9 cellular contexts compared by ENCODE assay signal in genomic region chr17:40818343-40818732, GRCh38. TPM values are rescaled to one million over a fixed set of nuclear protein-coding genes. Genes with fewer than 3 reads are reported as not detected.
DNase-seq lines count a peak whose midpoint lies in the region; ATAC-seq, FAIRE-seq and TF ChIP-seq lines count a peak whose summit lies in the region.
"Had no signal": no experiment of that assay in that cellular context is flagged by ENCODE, and none has a peak within 500 bp of the region (broad histone marks: within the 10 kb centered on the region; RNA-seq: fewer than 3 reads in every experiment).

No MANE protein-coding gene starts in this region.

- FAIRE-seq in H1 (lab: Jason Lieb, UNC): no peak

- H3K36me3 Mint-ChIP-seq in CD4-positive, alpha-beta T cell (ENCODE audit: low read depth): peaks cover 24% of the 10 kb centered on the region

- H2BK12ac ChIP-seq in H1 (ENCODE audit: low read depth, low read length) (no peak overlapping the region), neuronal stem cell (ENCODE audit: low read length) (no peak overlapping the region)

- no peak for TF ChIP-seq POLR2A in H1 (IDR thresholded peaks at IDR 0.05; ENCODE audit: control extremely low read depth in 1 of 2, low read depth in 2 of 2, low read length in 2 of 2)

- no peak overlapping the region for H3K4ac ChIP-seq in H1 (replicated peaks; ENCODE audit: insufficient read length, low read depth, low read length)
- H3K4ac ChIP-seq in neuronal stem cell (ENCODE audit: low read length): no peak overlapping the region

- peak overlapping the region; percentile 62 for H3K27ac ChIP-seq in CD4-positive, alpha-beta T cell (ENCODE audit: low read depth, low read length)
- H3K27ac ChIP-seq in OCI-LY1 (ENCODE audit: low read depth, low read length, poor library complexity, severe bottlenecking): peak overlapping the region; percentile 34
- no peak overlapping the region for H3K27ac ChIP-seq in H1 (ENCODE audit: low read depth, low read length)
- H3K27ac ChIP-seq in neuronal stem cell (replicated peaks; ENCODE audit: low read length): peak overlapping the region; percentile 63

- no peaks in the 10 kb centered on the region for H3K9me2 ChIP-seq in OCI-LY1 (ENCODE audit: low read depth, low read length)

- H3K79me2 ChIP-seq in OCI-LY1 (ENCODE audit: insufficient read depth, low read length): no peaks in the 10 kb centered on the region
- H3K79me2 ChIP-seq in H1 (ENCODE audit: control insufficient read depth in 1 of 2, insufficient read depth in 2 of 2, low read length in 2 of 2): no peaks in the 10 kb centered on the region

- H4K91ac ChIP-seq in H1 (replicated peaks; ENCODE audit: insufficient read length, low read length) (no peak overlapping the region), neuronal stem cell (ENCODE audit: low read depth, low read length, poor library complexity) (no peak overlapping the region)

- peak overlapping the region; percentile 55 for H3K56ac ChIP-seq in H1 (replicated peaks; ENCODE audit: insufficient read length, low read depth, low read length)

- H3K9me3 ChIP-seq in CD4-positive, alpha-beta T cell (ENCODE audit: control insufficient read depth, low read length): no peaks in the 10 kb centered on the region
- H3K9me3 ChIP-seq in OCI-LY1 (ENCODE audit: low read length) (peaks cover 3% of the 10 kb centered on the region; the same call in 1 of the 2 replicates), H1 (ENCODE audit: insufficient read depth in 2 of 2, low read depth in 1 of 2, low read length in 1 of 2) (no peaks in the 10 kb centered on the region), neuronal stem cell (replicated peaks in 1 of 2; ENCODE audit: control insufficient read depth in 2 of 2, insufficient read depth in 1 of 2, low read depth in 1 of 2, low read length in 2 of 2) (peaks cover 0 to 1% of the 10 kb centered on the region in 2 donors)

- H3K4me2 ChIP-seq in OCI-LY1 (ENCODE audit: low read length): peak overlapping the region; percentile 85
- peak overlapping the region; percentile 55 to 66 for H3K4me2 ChIP-seq in H1 (ENCODE audit: insufficient read depth in 1 of 2, low read depth in 2 of 2, low read length in 2 of 2)
- H3K4me2 ChIP-seq in neuronal stem cell (ENCODE audit: insufficient read depth, low read length, poor library complexity, severe bottlenecking): no peak overlapping the region

- H3K4me3 Mint-ChIP-seq in CD4-positive, alpha-beta T cell: peak overlapping the region; percentile 96

- CTCF ChIA-PET in CD4-positive, alpha-beta T cell (lab: Charles Lee): interaction anchor here (1.2 to 2.2 kb wide), 3 partner anchors 14 to 871 kb away, joined by 3 to 7 read pairs (median 4); no protein-coding TSS in a partner anchor
- CTCF ChIA-PET in H1 (lab: Charles Lee; ENCODE audit: partially characterized antibody): interaction anchor here (1.2 kb wide), 1 partner anchor 46 kb away, joined by 3 read pairs; no protein-coding TSS in a partner anchor

- no peak overlapping the region for H3K18ac ChIP-seq in H1 (ENCODE audit: extremely low read depth, low read length)
- no peak overlapping the region for H3K18ac ChIP-seq in neuronal stem cell (ENCODE audit: low read length)

- H3K79me1 ChIP-seq in H1 (ENCODE audit: low read depth, low read length) (no peaks in the 10 kb centered on the region), neuronal stem cell (ENCODE audit: low read depth, low read length) (no peaks in the 10 kb centered on the region)

- H2BK5ac ChIP-seq in H1 (ENCODE audit: low read depth, low read length) (no peak overlapping the region), neuronal stem cell (ENCODE audit: low read length) (no peak overlapping the region)

- peaks cover 4% of the 10 kb centered on the region for H3K27me3 ChIP-seq in CD4-positive, alpha-beta T cell (ENCODE audit: control insufficient read depth, insufficient read depth, low read length)
- H3K27me3 ChIP-seq in OCI-LY1 (ENCODE audit: insufficient read depth, low read length) (no peaks in the 10 kb centered on the region), H1 (replicated peaks in 1 of 4; ENCODE audit: control insufficient read depth in 3 of 4, extremely low read depth in 1 of 4, insufficient read depth in 3 of 4, low read length in 3 of 4) (no peaks in the 10 kb centered on the region; a peak in 2 of 7 replicates), neuronal stem cell (ENCODE audit: control insufficient read depth in 3 of 3, insufficient read depth in 3 of 3, low read depth in 1 of 3, low read length in 3 of 3) (no peaks in the 10 kb centered on the region)

- H3K14ac ChIP-seq in H1 (ENCODE audit: insufficient read length) (no peak overlapping the region), neuronal stem cell (ENCODE audit: low read length) (no peak overlapping the region)

- no peaks in the 10 kb centered on the region for H4K20me1 ChIP-seq in OCI-LY1 (ENCODE audit: insufficient read depth, low read length)
- H4K20me1 ChIP-seq in H1 (replicated peaks in 1 of 2; ENCODE audit: control insufficient read depth in 1 of 2, insufficient read depth in 2 of 2, low read length in 2 of 2): no peaks in the 10 kb centered on the region

- no peak for DNase-seq in CD4-positive, alpha-beta T cell
- no peak for DNase-seq in H1 (ENCODE audit: low read depth in 1 of 2, low spot score in 2 of 2)
- no peak for DNase-seq in neuronal stem cell (ENCODE audit: low spot score)
- no peak for DNase-seq in epidermal melanocyte (ENCODE audit: insufficient read length, low spot score)
- no peak for DNase-seq in DMS 273 treated with DMSO at 0.1 percent for 48 hours (lab: John Stamatoyannopoulos, UW)
- no peak for DNase-seq in hippocampal formation (lab: John Stamatoyannopoulos, UW)
- no peak for DNase-seq in stimulated activated CD4-positive, alpha-beta T cell treated with anti-CD3 and anti-CD28 coated beads, Interleukin-1b, Interleukin-23, amount 100 ng/mL, for 48 hours

- H3F3A ChIP-seq in OCI-LY1 (ENCODE audit: insufficient read depth, low read length): no peaks in the 10 kb centered on the region; the same call in 1 of the 2 replicates

- no peak for TF ChIP-seq RAD21 in H1 (IDR thresholded peaks at IDR 0.05 in 1 of 2, conservative IDR thresholded peaks at IDR 0.05 in 1 of 2; ENCODE audit: low read depth in 2 of 2, low read length in 2 of 2)

- TF ChIP-seq CTCF in CD4-positive, alpha-beta T cell (IDR thresholded peaks at IDR 0.05): no peak
- TF ChIP-seq CTCF in OCI-LY1 (IDR thresholded peaks at IDR 0.05; ENCODE audit: low read length) (no peak), H1 (IDR thresholded peaks at IDR 0.05; ENCODE audit: control extremely low read depth in 1 of 3, insufficient read depth in 1 of 3, low read depth in 1 of 3, low read length in 3 of 3) (no peak)

- no peak overlapping the region for H3K23ac ChIP-seq in H1 (ENCODE audit: insufficient read length)
- H3K23ac ChIP-seq in neuronal stem cell (ENCODE audit: low read depth, low read length, poor library complexity): no peak overlapping the region

- peak overlapping the region; percentile 89 for H3K27ac Mint-ChIP-seq in CD4-positive, alpha-beta T cell

- peak overlapping the region; percentile 6; the same call in 1 of the 2 replicates for H2AFZ ChIP-seq in OCI-LY1 (ENCODE audit: low read length)
- H2AFZ ChIP-seq in H1 (ENCODE audit: low read length): 0 out of 2 replicates have a peak overlapping the region, but pooled peaks have one; percentile 28
- H2AFZ ChIP-seq in neuronal stem cell (ENCODE audit: low read length): peak overlapping the region; percentile 98

- POLR2A ChIA-PET in CD4-positive, alpha-beta T cell (lab: Charles Lee): interaction anchor here (0.9 to 2.9 kb wide), 14 partner anchors 9 to 1148 kb away, joined by 3 to 70 read pairs (median 5); partner anchors contain the start of genes CNP, EIF1, KRTAP16-1 and SMARCE1
- POLR2A ChIA-PET in H1 (lab: Charles Lee; ENCODE audit: partially characterized antibody): interaction anchor here (1.1 to 1.2 kb wide), 3 partner anchors 15 to 871 kb away, joined by 3 to 5 read pairs (median 4); no protein-coding TSS in a partner anchor

- peak overlapping the region; percentile 76 for H3K4me3 ChIP-seq in OCI-LY1 (ENCODE audit: low read depth, low read length, poor library complexity, severe bottlenecking)
- peak overlapping the region; percentile 54 to 86 (median 66) for H3K4me3 ChIP-seq in H1 (ENCODE audit: extremely low read depth in 1 of 4, insufficient read depth in 2 of 4, low read depth in 3 of 4, low read length in 4 of 4)
- H3K4me3 ChIP-seq in neuronal stem cell (ENCODE audit: low read length in 2 of 2): peak overlapping the region; percentile 82 to 84

- H3K27me3 Mint-ChIP-seq in CD4-positive, alpha-beta T cell: peaks cover 20% of the 10 kb centered on the region

- intact Hi-C loops in CD4-positive, alpha-beta T cell (cut with DNase I, micrococcal nuclease): loop anchor here in 1 of 2 experiments (2.0 to 5.0 kb wide), 3 partner anchors 870 to 1199 kb away; partner anchors contain the start of genes DNAJC7, EIF1 and P3H4

- H3K9ac ChIP-seq in OCI-LY1 (ENCODE audit: low read length) (peak overlapping the region; percentile 69), H1 (replicated peaks in 1 of 4; ENCODE audit: extremely low read depth in 1 of 4, low read depth in 3 of 4, low read length in 3 of 4) (peak overlapping the region in 1 of 4 experiments; percentile 59; a peak in 1 of 7 replicates), neuronal stem cell (ENCODE audit: low read depth, low read length, poor library complexity) (no peak overlapping the region)

- H3K9me3 Mint-ChIP-seq in CD4-positive, alpha-beta T cell: peaks cover 2% of the 10 kb centered on the region

- peaks cover 33% of the 10 kb centered on the region for H3K4me1 Mint-ChIP-seq in CD4-positive, alpha-beta T cell (ENCODE audit: low read depth)

- H3K4me1 ChIP-seq in OCI-LY1 (ENCODE audit: insufficient read depth, low read length, severe bottlenecking): peaks cover 15% of the 10 kb centered on the region
- no peaks in the 10 kb centered on the region; a peak in 1 of 7 replicates for H3K4me1 ChIP-seq in H1 (replicated peaks in 1 of 4; ENCODE audit: control insufficient read depth in 3 of 4, insufficient read depth in 4 of 4, low read length in 3 of 4)
- peaks cover 0 to 2% of the 10 kb centered on the region in 2 donors for H3K4me1 ChIP-seq in neuronal stem cell (ENCODE audit: control insufficient read depth in 2 of 2, insufficient read depth in 1 of 2, low read depth in 1 of 2, low read length in 2 of 2)

- H2BK15ac ChIP-seq in H1 (ENCODE audit: low read length) (no peak overlapping the region), neuronal stem cell (ENCODE audit: low read length) (no peak overlapping the region)

- H4K8ac ChIP-seq in H1 (ENCODE audit: extremely low read depth, insufficient read depth, low read length) (no peak overlapping the region), neuronal stem cell (ENCODE audit: low read depth, low read length) (no peak overlapping the region)

- no peak overlapping the region for H2AK5ac ChIP-seq in H1 (ENCODE audit: low read depth, low read length)
- H2AK5ac ChIP-seq in neuronal stem cell (ENCODE audit: low read depth, low read length): no peak overlapping the region

- TF ChIP-seq EP300 in H1 (IDR thresholded peaks at IDR 0.05; ENCODE audit: borderline replicate concordance in 1 of 2, low read depth in 2 of 2, low read length in 2 of 2): no peak

- peaks cover 28% of the 10 kb centered on the region for H3K36me3 ChIP-seq in OCI-LY1 (ENCODE audit: insufficient read depth, low read length)
- H3K36me3 ChIP-seq in H1 (ENCODE audit: control insufficient read depth in 2 of 4, insufficient read depth in 4 of 4, low read length in 3 of 4): peaks cover 0 to 5% (median 4%) of the 10 kb centered on the region in 4 experiments; a peak in 2 of 8 replicates
- H3K36me3 ChIP-seq in neuronal stem cell (replicated peaks in 1 of 2; ENCODE audit: control insufficient read depth in 2 of 2, insufficient read depth in 2 of 2, low read length in 2 of 2): peaks cover 5 to 17% of the 10 kb centered on the region in 2 donors

- ATAC-seq in CD4-positive, alpha-beta T cell (ENCODE audit: poor library complexity): peak; percentile 5

- WGBS in H1 (ENCODE audit: extremely low coverage in 1 of 2, insufficient coverage in 1 of 2, insufficient read length in 1 of 2, insufficient replicate concordance in 2 of 2, low coverage in 1 of 2, low lambda C conversion rate in 2 of 2, missing lambda C conversion rate in 1 of 2), 2 experiments: 38% methylated on average over 7 of the region's 7 CpGs; no CpG with 5 or more reads in 1 of the 2 experiments
- no CpG with 5 or more reads among the region's 7 CpGs for WGBS in neuronal stem cell (ENCODE audit: extremely low coverage in 2 of 2, insufficient read length in 2 of 2, insufficient replicate concordance in 1 of 2), 2 donors

- no peaks in the 10 kb centered on the region for H3K23me2 ChIP-seq in H1 (ENCODE audit: low read depth, low read length)

- no peak overlapping the region for H4K5ac ChIP-seq in H1 (ENCODE audit: insufficient read length, low read depth, low read length)

- H2BK120ac ChIP-seq in H1 (replicated peaks; ENCODE audit: low read depth, low read length) (no peak overlapping the region), neuronal stem cell (ENCODE audit: low read depth, low read length) (no peak overlapping the region)

- no peak overlapping the region for H2BK20ac ChIP-seq in H1 (ENCODE audit: low read length)

RNA-seq across cellular contexts. Expression of gene KRT10, which starts 4.1 kb away (rescaled TPM):
- 10 to 100 TPM; 32.2 to 37.1 TPM for total RNA-seq in CD4-positive, alpha-beta T cell
- total RNA-seq in H1 (2021; fragmentation: NEBNext Ultra II Directional; extraction: Animal tissue kit (Norgen Biotek cat#: 25700)): 31.3 and 39.4 TPM in 2 replicates
- polyA plus RNA-seq in H1 (2011; rRNA removed): 2.4 and 3.5 TPM in 2 replicates
- polyA plus RNA-seq in H1 (2011; cell fraction: cytosol; rRNA removed): 8.6 TPM
- 2.2 TPM for polyA plus RNA-seq in H1 (2011; cell fraction: nucleus; rRNA removed)
- polyA plus RNA-seq in H1 (2012, experiment 1 of 2): 12.7 to 29.4 TPM (median 13.8 TPM) in 4 replicates
- polyA plus RNA-seq in H1 (2012, experiment 2 of 2): 2.2 TPM
- 33.7 TPM for polyA plus RNA-seq in H1 (2013, experiment 1 of 2)
- polyA plus RNA-seq in H1 (2013, experiment 2 of 2): 34.7 TPM
- 0.06 and 0.41 TPM in 2 replicates for polyA minus RNA-seq in H1 (2011; rRNA and poly(A)+ RNA removed)
- polyA minus RNA-seq in H1 (2011; cell fraction: cytosol; rRNA and poly(A)+ RNA removed): 1.0 TPM
- 0.70 TPM for polyA minus RNA-seq in H1 (2011; cell fraction: nucleus; rRNA and poly(A)+ RNA removed)
- 52.7 TPM for polyA plus RNA-seq in neuronal stem cell (2013, experiment 1 of 2)
- polyA plus RNA-seq in neuronal stem cell (2013, experiment 2 of 2): 53.1 TPM

RNA-seq across cellular contexts. Expression of gene KRT28, which starts 18.6 kb away (rescaled TPM):
- not detected for total RNA-seq in CD4-positive, alpha-beta T cell
- total RNA-seq in H1 (2021; fragmentation: NEBNext Ultra II Directional; extraction: Animal tissue kit (Norgen Biotek cat#: 25700)): not detected in 2 replicates
- not detected in 2 replicates for polyA plus RNA-seq in H1 (2011; rRNA removed)
- not detected for polyA plus RNA-seq in H1 (2011; cell fraction: cytosol; rRNA removed)
- polyA plus RNA-seq in H1 (2011; cell fraction: nucleus; rRNA removed): not detected
- polyA plus RNA-seq in H1 (2012, experiment 1 of 2): not detected in 4 replicates
- polyA plus RNA-seq in H1 (2012, experiment 2 of 2): not detected
- not detected for polyA plus RNA-seq in H1 (2013, experiment 1 of 2)
- polyA plus RNA-seq in H1 (2013, experiment 2 of 2): not detected
- polyA minus RNA-seq in H1 (2011; rRNA and poly(A)+ RNA removed): not detected in 2 replicates
- not detected for polyA minus RNA-seq in H1 (2011; cell fraction: cytosol; rRNA and poly(A)+ RNA removed)
- polyA minus RNA-seq in H1 (2011; cell fraction: nucleus; rRNA and poly(A)+ RNA removed): not detected
- polyA plus RNA-seq in neuronal stem cell (2013, experiment 1 of 2): not detected
- not detected for polyA plus RNA-seq in neuronal stem cell (2013, experiment 2 of 2)
- total RNA-seq: glomerular endothelial cell had no signal

RNA-seq across cellular contexts. Expression of gene KRT27, which starts 36.0 kb away (rescaled TPM):
- not detected for total RNA-seq in CD4-positive, alpha-beta T cell
- total RNA-seq in H1 (2021; fragmentation: NEBNext Ultra II Directional; extraction: Animal tissue kit (Norgen Biotek cat#: 25700)): not detected in 2 replicates
- polyA plus RNA-seq in H1 (2011; rRNA removed): not detected in 2 replicates
- not detected for polyA plus RNA-seq in H1 (2011; cell fraction: cytosol; rRNA removed)
- polyA plus RNA-seq in H1 (2011; cell fraction: nucleus; rRNA removed): not detected
- not detected in 4 replicates for polyA plus RNA-seq in H1 (2012, experiment 1 of 2)
- not detected for polyA plus RNA-seq in H1 (2012, experiment 2 of 2)
- not detected for polyA plus RNA-seq in H1 (2013, experiment 1 of 2)
- not detected for polyA plus RNA-seq in H1 (2013, experiment 2 of 2)
- polyA minus RNA-seq in H1 (2011; rRNA and poly(A)+ RNA removed): not detected in 2 replicates
- not detected for polyA minus RNA-seq in H1 (2011; cell fraction: cytosol; rRNA and poly(A)+ RNA removed)
- not detected for polyA minus RNA-seq in H1 (2011; cell fraction: nucleus; rRNA and poly(A)+ RNA removed)
- polyA plus RNA-seq in neuronal stem cell (2013, experiment 1 of 2): not detected
- not detected for polyA plus RNA-seq in neuronal stem cell (2013, experiment 2 of 2)
- total RNA-seq: glomerular endothelial cell had no signal

RNA-seq across cellular contexts. Expression of gene KRT26, which starts 46.3 kb away (rescaled TPM):
- not detected for total RNA-seq in CD4-positive, alpha-beta T cell
- total RNA-seq in H1 (2021; fragmentation: NEBNext Ultra II Directional; extraction: Animal tissue kit (Norgen Biotek cat#: 25700)): not detected in 2 replicates
- not detected in 2 replicates for polyA plus RNA-seq in H1 (2011; rRNA removed)
- polyA plus RNA-seq in H1 (2011; cell fraction: cytosol; rRNA removed): not detected
- polyA plus RNA-seq in H1 (2011; cell fraction: nucleus; rRNA removed): not detected
- polyA plus RNA-seq in H1 (2012, experiment 1 of 2): not detected in 4 replicates
- not detected for polyA plus RNA-seq in H1 (2012, experiment 2 of 2)
- polyA plus RNA-seq in H1 (2013, experiment 1 of 2): not detected
- not detected for polyA plus RNA-seq in H1 (2013, experiment 2 of 2)
- not detected in 2 replicates for polyA minus RNA-seq in H1 (2011; rRNA and poly(A)+ RNA removed)
- not detected for polyA minus RNA-seq in H1 (2011; cell fraction: cytosol; rRNA and poly(A)+ RNA removed)
- polyA minus RNA-seq in H1 (2011; cell fraction: nucleus; rRNA and poly(A)+ RNA removed): not detected
- not detected for polyA plus RNA-seq in neuronal stem cell (2013, experiment 1 of 2)
- not detected for polyA plus RNA-seq in neuronal stem cell (2013, experiment 2 of 2)
- total RNA-seq: glomerular endothelial cell had no signal

RNA-seq across cellular contexts. Expression of gene KRT12, which starts 48.7 kb away (rescaled TPM):
- not detected for total RNA-seq in CD4-positive, alpha-beta T cell
- not detected in 2 replicates for total RNA-seq in H1 (2021; fragmentation: NEBNext Ultra II Directional; extraction: Animal tissue kit (Norgen Biotek cat#: 25700))
- polyA plus RNA-seq in H1 (2011; rRNA removed): 0.03 TPM in 1 of 2 replicates, not detected in the other
- not detected for polyA plus RNA-seq in H1 (2011; cell fraction: cytosol; rRNA removed)
- polyA plus RNA-seq in H1 (2011; cell fraction: nucleus; rRNA removed): not detected
- not detected in 4 replicates for polyA plus RNA-seq in H1 (2012, experiment 1 of 2)
- polyA plus RNA-seq in H1 (2012, experiment 2 of 2): not detected
- not detected for polyA plus RNA-seq in H1 (2013, experiment 1 of 2)
- polyA plus RNA-seq in H1 (2013, experiment 2 of 2): not detected
- polyA minus RNA-seq in H1 (2011; rRNA and poly(A)+ RNA removed): not detected in 2 replicates
- polyA minus RNA-seq in H1 (2011; cell fraction: cytosol; rRNA and poly(A)+ RNA removed): not detected
- polyA minus RNA-seq in H1 (2011; cell fraction: nucleus; rRNA and poly(A)+ RNA removed): not detected
- not detected for polyA plus RNA-seq in neuronal stem cell (2013, experiment 1 of 2)
- not detected for polyA plus RNA-seq in neuronal stem cell (2013, experiment 2 of 2)
- total RNA-seq: glomerular endothelial cell had no signal

Comparison
In these comparisons a context has a peak if more than half of its experiments do, and no peak if none do; other contexts are left out.
1. H2AFZ ChIP-seq: peak in every context shown above with its lines; median percentile 98 in neuronal stem cell; 28 in H1; 6 in OCI-LY1.